In the genomic region with DNA sequence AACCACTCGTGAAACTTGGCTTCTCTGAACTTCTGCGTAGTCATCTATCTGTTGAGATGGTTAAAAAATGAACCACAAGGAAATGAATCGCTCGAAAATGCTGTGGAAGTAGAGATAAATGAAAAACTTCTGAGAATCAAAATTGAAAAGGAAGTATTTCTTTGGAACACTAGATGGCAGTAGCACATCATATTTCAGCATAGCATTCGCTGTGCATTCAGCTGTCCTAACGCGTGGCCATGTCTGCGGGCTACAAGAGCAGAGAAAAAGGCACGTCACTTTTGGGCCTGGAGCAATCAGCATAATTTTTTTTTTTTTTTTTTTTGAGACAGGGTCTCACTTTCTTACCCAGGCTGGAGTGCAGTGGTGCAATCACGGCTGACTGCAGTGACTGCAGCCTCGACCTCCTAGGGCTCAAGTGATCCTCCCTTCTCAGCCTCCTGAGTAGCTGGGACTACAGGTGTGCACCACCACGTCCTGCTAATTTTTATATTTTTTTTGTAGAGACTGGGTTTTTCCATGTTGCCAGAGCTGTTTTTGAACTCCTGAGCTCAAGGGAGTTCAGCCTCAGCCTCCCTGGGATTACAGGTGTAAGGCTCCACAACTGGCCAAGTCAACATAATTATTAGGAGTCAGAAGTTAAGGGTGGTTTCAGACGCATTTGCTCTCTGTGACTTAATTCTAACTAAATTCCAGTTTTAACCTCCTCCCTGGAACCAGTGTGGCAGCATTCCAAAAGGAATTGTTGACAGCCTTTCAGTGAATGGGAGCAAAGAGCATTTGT, we compare ENCODE assay signal across 1 cellular context.
TF ChIP-seq lines count a peak whose summit lies in the region.

No MANE protein-coding gene starts in this region.

TF ChIP-seq in HEK293, 187 proteins besides CTCF, POLR2A, EP300 and RAD21 (continued from another document and continues in another):
- TF ChIP-seq, protein P1, sequence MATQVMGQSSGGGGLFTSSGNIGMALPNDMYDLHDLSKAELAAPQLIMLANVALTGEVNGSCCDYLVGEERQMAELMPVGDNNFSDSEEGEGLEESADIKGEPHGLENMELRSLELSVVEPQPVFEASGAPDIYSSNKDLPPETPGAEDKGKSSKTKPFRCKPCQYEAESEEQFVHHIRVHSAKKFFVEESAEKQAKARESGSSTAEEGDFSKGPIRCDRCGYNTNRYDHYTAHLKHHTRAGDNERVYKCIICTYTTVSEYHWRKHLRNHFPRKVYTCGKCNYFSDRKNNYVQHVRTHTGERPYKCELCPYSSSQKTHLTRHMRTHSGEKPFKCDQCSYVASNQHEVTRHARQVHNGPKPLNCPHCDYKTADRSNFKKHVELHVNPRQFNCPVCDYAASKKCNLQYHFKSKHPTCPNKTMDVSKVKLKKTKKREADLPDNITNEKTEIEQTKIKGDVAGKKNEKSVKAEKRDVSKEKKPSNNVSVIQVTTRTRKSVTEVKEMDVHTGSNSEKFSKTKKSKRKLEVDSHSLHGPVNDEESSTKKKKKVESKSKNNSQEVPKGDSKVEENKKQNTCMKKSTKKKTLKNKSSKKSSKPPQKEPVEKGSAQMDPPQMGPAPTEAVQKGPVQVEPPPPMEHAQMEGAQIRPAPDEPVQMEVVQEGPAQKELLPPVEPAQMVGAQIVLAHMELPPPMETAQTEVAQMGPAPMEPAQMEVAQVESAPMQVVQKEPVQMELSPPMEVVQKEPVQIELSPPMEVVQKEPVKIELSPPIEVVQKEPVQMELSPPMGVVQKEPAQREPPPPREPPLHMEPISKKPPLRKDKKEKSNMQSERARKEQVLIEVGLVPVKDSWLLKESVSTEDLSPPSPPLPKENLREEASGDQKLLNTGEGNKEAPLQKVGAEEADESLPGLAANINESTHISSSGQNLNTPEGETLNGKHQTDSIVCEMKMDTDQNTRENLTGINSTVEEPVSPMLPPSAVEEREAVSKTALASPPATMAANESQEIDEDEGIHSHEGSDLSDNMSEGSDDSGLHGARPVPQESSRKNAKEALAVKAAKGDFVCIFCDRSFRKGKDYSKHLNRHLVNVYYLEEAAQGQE (tag by site-specific recombination; IDR thresholded peaks at IDR 0.05), result no peak; the same call in 1 of the 2 replicates
- TF ChIP-seq ZNF266 (tag by site-specific recombination; IDR thresholded peaks at IDR 0.05; ENCODE audit: low read depth) (no peak), ZNF621 (tag by site-specific recombination; IDR thresholded peaks at IDR 0.05) (no peak), ZIC2 (tag by site-specific recombination; IDR thresholded peaks at IDR 0.05) (no peak), ZFP37 (tag by site-specific recombination; IDR thresholded peaks at IDR 0.05) (no peak), ZNF280D (tag by site-specific recombination; IDR thresholded peaks at IDR 0.05) (peak; percentile 59; the same call in 1 of the 2 replicates), RBAK (tag by site-specific recombination; IDR thresholded peaks at IDR 0.05) (no peak), ZNF776 (tag by site-specific recombination; IDR thresholded peaks at IDR 0.05; ENCODE audit: borderline replicate concordance) (no peak), ZNF785 (tag by site-specific recombination; IDR thresholded peaks at IDR 0.05) (no peak), PRDM1 (tag by site-specific recombination; IDR thresholded peaks at IDR 0.05) (no peak), SP3 (tag by site-specific recombination; IDR thresholded peaks at IDR 0.05) (no peak), ZNF549 (tag by site-specific recombination; IDR thresholded peaks at IDR 0.05) (no peak), ZNF596 (tag by site-specific recombination; IDR thresholded peaks at IDR 0.05) (no peak), ZNF501 (tag by site-specific recombination; IDR thresholded peaks at IDR 0.05) (no peak), ZNF768 (tag by site-specific recombination; IDR thresholded peaks at IDR 0.05) (peak; percentile 54), ZFP3 (tag by site-specific recombination; IDR thresholded peaks at IDR 0.05; ENCODE audit: low read depth) (no peak), MYNN (tag by site-specific recombination; IDR thresholded peaks at IDR 0.05; ENCODE audit: borderline replicate concordance) (no peak), ZNF707 (tag by site-specific recombination; IDR thresholded peaks at IDR 0.05) (no peak), ZNF391 (tag by site-specific recombination; IDR thresholded peaks at IDR 0.05; ENCODE audit: borderline replicate concordance, low read depth) (no peak), ZNF629 (tag by site-specific recombination; IDR thresholded peaks at IDR 0.05) (no peak), ZNF658 (tag by site-specific recombination; IDR thresholded peaks at IDR 0.05) (no peak), ZXDB (tag by site-specific recombination; IDR thresholded peaks at IDR 0.05) (0 out of 2 replicates have a peak, but pooled peaks have one; percentile 15), ZNF639 (tag by site-specific recombination; IDR thresholded peaks at IDR 0.05) (no peak)
- TF ChIP-seq, protein P2, sequence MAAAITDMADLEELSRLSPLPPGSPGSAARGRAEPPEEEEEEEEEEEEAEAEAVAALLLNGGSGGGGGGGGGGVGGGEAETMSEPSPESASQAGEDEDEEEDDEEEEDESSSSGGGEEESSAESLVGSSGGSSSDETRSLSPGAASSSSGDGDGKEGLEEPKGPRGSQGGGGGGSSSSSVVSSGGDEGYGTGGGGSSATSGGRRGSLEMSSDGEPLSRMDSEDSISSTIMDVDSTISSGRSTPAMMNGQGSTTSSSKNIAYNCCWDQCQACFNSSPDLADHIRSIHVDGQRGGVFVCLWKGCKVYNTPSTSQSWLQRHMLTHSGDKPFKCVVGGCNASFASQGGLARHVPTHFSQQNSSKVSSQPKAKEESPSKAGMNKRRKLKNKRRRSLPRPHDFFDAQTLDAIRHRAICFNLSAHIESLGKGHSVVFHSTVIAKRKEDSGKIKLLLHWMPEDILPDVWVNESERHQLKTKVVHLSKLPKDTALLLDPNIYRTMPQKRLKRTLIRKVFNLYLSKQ (tag by site-specific recombination; IDR thresholded peaks at IDR 0.05; ENCODE audit: borderline replicate concordance), result no peak
- TF ChIP-seq, protein P3, sequence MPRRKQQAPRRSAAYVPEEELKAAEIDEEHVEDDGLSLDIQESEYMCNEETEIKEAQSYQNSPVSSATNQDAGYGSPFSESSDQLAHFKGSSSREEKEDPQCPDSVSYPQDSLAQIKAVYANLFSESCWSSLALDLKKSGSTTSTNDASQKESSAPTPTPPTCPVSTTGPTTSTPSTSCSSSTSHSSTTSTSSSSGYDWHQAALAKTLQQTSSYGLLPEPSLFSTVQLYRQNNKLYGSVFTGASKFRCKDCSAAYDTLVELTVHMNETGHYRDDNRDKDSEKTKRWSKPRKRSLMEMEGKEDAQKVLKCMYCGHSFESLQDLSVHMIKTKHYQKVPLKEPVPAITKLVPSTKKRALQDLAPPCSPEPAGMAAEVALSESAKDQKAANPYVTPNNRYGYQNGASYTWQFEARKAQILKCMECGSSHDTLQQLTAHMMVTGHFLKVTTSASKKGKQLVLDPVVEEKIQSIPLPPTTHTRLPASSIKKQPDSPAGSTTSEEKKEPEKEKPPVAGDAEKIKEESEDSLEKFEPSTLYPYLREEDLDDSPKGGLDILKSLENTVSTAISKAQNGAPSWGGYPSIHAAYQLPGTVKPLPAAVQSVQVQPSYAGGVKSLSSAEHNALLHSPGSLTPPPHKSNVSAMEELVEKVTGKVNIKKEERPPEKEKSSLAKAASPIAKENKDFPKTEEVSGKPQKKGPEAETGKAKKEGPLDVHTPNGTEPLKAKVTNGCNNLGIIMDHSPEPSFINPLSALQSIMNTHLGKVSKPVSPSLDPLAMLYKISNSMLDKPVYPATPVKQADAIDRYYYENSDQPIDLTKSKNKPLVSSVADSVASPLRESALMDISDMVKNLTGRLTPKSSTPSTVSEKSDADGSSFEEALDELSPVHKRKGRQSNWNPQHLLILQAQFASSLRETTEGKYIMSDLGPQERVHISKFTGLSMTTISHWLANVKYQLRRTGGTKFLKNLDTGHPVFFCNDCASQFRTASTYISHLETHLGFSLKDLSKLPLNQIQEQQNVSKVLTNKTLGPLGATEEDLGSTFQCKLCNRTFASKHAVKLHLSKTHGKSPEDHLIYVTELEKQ (tag by site-specific recombination; IDR thresholded peaks at IDR 0.05; ENCODE audit: borderline replicate concordance), result no peak
- TF ChIP-seq, protein P4, sequence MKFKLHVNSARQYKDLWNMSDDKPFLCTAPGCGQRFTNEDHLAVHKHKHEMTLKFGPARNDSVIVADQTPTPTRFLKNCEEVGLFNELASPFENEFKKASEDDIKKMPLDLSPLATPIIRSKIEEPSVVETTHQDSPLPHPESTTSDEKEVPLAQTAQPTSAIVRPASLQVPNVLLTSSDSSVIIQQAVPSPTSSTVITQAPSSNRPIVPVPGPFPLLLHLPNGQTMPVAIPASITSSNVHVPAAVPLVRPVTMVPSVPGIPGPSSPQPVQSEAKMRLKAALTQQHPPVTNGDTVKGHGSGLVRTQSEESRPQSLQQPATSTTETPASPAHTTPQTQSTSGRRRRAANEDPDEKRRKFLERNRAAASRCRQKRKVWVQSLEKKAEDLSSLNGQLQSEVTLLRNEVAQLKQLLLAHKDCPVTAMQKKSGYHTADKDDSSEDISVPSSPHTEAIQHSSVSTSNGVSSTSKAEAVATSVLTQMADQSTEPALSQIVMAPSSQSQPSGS (tag by site-specific recombination; IDR thresholded peaks at IDR 0.05; ENCODE audit: low read depth), result peak; percentile 26; the same call in 1 of the 2 replicates
- TF ChIP-seq, protein P5, sequence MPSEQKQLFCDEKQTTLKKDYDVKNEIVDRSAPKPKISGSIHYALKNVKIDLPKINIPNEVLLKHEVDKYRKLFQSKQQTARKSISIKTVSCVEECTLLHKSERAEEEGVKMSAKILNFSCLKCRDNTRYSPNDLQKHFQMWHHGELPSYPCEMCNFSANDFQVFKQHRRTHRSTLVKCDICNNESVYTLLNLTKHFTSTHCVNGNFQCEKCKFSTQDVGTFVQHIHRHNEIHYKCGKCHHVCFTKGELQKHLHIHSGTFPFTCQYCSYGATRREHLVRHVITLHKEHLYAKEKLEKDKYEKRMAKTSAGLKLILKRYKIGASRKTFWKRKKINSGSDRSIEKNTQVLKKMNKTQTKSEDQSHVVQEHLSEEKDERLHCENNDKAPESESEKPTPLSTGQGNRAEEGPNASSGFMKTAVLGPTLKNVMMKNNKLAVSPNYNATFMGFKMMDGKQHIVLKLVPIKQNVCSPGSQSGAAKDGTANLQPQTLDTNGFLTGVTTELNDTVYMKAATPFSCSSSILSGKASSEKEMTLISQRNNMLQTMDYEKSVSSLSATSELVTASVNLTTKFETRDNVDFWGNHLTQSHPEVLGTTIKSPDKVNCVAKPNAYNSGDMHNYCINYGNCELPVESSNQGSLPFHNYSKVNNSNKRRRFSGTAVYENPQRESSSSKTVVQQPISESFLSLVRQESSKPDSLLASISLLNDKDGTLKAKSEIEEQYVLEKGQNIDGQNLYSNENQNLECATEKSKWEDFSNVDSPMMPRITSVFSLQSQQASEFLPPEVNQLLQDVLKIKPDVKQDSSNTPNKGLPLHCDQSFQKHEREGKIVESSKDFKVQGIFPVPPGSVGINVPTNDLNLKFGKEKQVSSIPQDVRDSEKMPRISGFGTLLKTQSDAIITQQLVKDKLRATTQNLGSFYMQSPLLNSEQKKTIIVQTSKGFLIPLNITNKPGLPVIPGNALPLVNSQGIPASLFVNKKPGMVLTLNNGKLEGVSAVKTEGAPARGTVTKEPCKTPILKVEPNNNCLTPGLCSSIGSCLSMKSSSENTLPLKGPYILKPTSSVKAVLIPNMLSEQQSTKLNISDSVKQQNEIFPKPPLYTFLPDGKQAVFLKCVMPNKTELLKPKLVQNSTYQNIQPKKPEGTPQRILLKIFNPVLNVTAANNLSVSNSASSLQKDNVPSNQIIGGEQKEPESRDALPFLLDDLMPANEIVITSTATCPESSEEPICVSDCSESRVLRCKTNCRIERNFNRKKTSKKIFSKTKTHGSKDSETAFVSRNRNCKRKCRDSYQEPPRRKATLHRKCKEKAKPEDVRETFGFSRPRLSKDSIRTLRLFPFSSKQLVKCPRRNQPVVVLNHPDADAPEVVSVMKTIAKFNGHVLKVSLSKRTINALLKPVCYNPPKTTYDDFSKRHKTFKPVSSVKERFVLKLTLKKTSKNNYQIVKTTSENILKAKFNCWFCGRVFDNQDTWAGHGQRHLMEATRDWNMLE (tag by site-specific recombination; conservative IDR thresholded peaks at IDR 0.05; ENCODE audit: low read depth), result no peak
